13 cellular contexts compared by ENCODE assay signal in genomic region chr12:54363047-54363446, GRCh38. TPM values are rescaled to one million over a fixed set of nuclear protein-coding genes. Genes with fewer than 3 reads are reported as not detected.
DNase-seq lines count a peak whose midpoint lies in the region; ATAC-seq, FAIRE-seq and TF ChIP-seq lines count a peak whose summit lies in the region.
"Had no signal": no experiment of that assay in that cellular context is flagged by ENCODE, and none has a peak within 500 bp of the region (broad histone marks: within the 10 kb centered on the region; RNA-seq: fewer than 3 reads in every experiment).

No MANE protein-coding gene starts in this region.

- TF ChIP-seq POLR2A in K562 (conservative IDR thresholded peaks at IDR 0.05) = no peak
- no peak for TF ChIP-seq POLR2A in thyroid gland (IDR thresholded peaks at IDR 0.05)

- H3K9me3 Mint-ChIP-seq in natural killer cell treated with Interleukin-12 subunit alpha and Interleukin-12 subunit beta and Interleukin-15 and Interleukin-18, amount 100 ng/mL, for 72 hours = no peaks in the 10 kb centered on the region
- H3K9me3 Mint-ChIP-seq in natural killer cell = no peaks in the 10 kb centered on the region
- H3K9me3 Mint-ChIP-seq: HFFc6 had no signal

- peak overlapping the region; percentile 86 to 98 for H3K27ac Mint-ChIP-seq in natural killer cell treated with Interleukin-12 subunit alpha and Interleukin-12 subunit beta and Interleukin-15 and Interleukin-18, amount 100 ng/mL, for 72 hours
- no peak overlapping the region for H3K27ac Mint-ChIP-seq in natural killer cell
- H3K27ac Mint-ChIP-seq: HFFc6 had no signal

- in situ Hi-C loops in K562 (cut with MboI) = loop anchor here (10.0 kb wide), 2 partner anchors 68 to 378 kb away; partner anchors contain the start of gene HOXC10

- peaks cover 18% of the 10 kb centered on the region; the same call in 2 of the 3 replicates for H3K79me2 ChIP-seq in K562 (ENCODE audit: control insufficient read depth, insufficient read depth, low read length)

- ATAC-seq in natural killer cell treated with Interleukin-12 subunit alpha and Interleukin-12 subunit beta and Interleukin-15 and Interleukin-18, amount 100 ng/mL, for 72 hours = no peak
- ATAC-seq in natural killer cell = no peak
- no peak for ATAC-seq in K562

- TF ChIP-seq EP300 in K562 (IDR thresholded peaks at IDR 0.05; ENCODE audit: low read length) = no peak

- H3K4me3 Mint-ChIP-seq in natural killer cell treated with Interleukin-12 subunit alpha and Interleukin-12 subunit beta and Interleukin-15 and Interleukin-18, amount 100 ng/mL, for 72 hours = peak overlapping the region; percentile 96
- H3K4me3 Mint-ChIP-seq in natural killer cell = no peak overlapping the region
- H3K4me3 Mint-ChIP-seq: HFFc6 had no signal

- 78% methylated on average over 8 of the region's 8 CpGs for WGBS in K562 (ENCODE audit: insufficient coverage, low coverage, missing lambda C conversion rate)
- WGBS in thyroid gland, 2 donors = 83 to 87% methylated on average over 7 to 8 of the region's 8 CpGs

- no peak overlapping the region for H2AFZ ChIP-seq in K562 (ENCODE audit: low read depth, low read length)

- no peak for DNase-seq in natural killer cell treated with Interleukin-12 subunit alpha and Interleukin-12 subunit beta and Interleukin-15 and Interleukin-18, amount 100 ng/mL, for 72 hours (ENCODE audit: low spot score)
- DNase-seq in natural killer cell (no peak), K562 (ENCODE audit: extremely low read depth in 1 of 4, low spot score in 3 of 4) (no peak), DMS153 treated with DMSO at 0.1 percent for 48 hours (lab: John Stamatoyannopoulos, UW; ENCODE audit: unreplicated experiment) (no peak), thyroid gland (no peak)
- DNase-seq: BE2C, DMS 273 treated with DMSO at 0.1 percent for 48 hours, HFFc6, KBM-7, NCI-H1048, NCI-H146, NCI-H2227 treated with DMSO at 0.1 percent for 48 hours had no signal

- no peak for TF ChIP-seq RAD21 in K562 (CRISPR knock-in tag; conservative IDR thresholded peaks at IDR 0.05 in 1 of 2, IDR thresholded peaks at IDR 0.05 in 1 of 2)

- 0 out of 4 replicates have a peak overlapping the region, but pooled peaks of 1 of the 2 experiments have one; percentile 7 for H3K9ac ChIP-seq in K562 (ENCODE audit: insufficient read depth in 1 of 2, low read depth in 2 of 2, low read length in 2 of 2)

- no TSS peak for BruUV-seq in K562 (replicated peaks; lab: Mats Ljungman, UMichigan)

- no peaks in the 10 kb centered on the region for H3K9me1 ChIP-seq in K562 (ENCODE audit: control insufficient read depth, insufficient read depth, low read length)

- TF ChIP-seq CTCF in natural killer cell (IDR thresholded peaks at IDR 0.05) = no peak
- no peak for TF ChIP-seq CTCF in K562 (IDR thresholded peaks at IDR 0.05 in 2 of 3, conservative IDR thresholded peaks at IDR 0.05 in 1 of 3; ENCODE audit: insufficient read depth in 2 of 3, low read depth in 1 of 3, low read length in 3 of 3)
- no peak for TF ChIP-seq CTCF in thyroid gland (IDR thresholded peaks at IDR 0.05)

- H3K9me3 ChIP-seq in K562 (replicated peaks; ENCODE audit: control insufficient read depth, insufficient read depth, low read depth, low read length) (no peaks in the 10 kb centered on the region), thyroid gland (no peaks in the 10 kb centered on the region)
- H3K9me3 ChIP-seq: BE2C had no signal

- peaks cover 20 to 29% of the 10 kb centered on the region in 2 experiments for H3K4me1 ChIP-seq in K562 (replicated peaks in 1 of 2; ENCODE audit: control insufficient read depth in 2 of 2, insufficient read depth in 2 of 2, low read length in 2 of 2)
- H3K4me1 ChIP-seq in thyroid gland = peaks cover 7 to 21% of the 10 kb centered on the region in 2 donors

- no peaks in the 10 kb centered on the region for H3K27me3 Mint-ChIP-seq in natural killer cell treated with Interleukin-12 subunit alpha and Interleukin-12 subunit beta and Interleukin-15 and Interleukin-18, amount 100 ng/mL, for 72 hours
- peaks cover 0 to 3% of the 10 kb centered on the region in 2 donors for H3K27me3 Mint-ChIP-seq in natural killer cell (ENCODE audit: low read depth in 2 of 2)

- peaks cover 38 to 41% of the 10 kb centered on the region in 2 donors for H3K4me1 Mint-ChIP-seq in natural killer cell treated with Interleukin-12 subunit alpha and Interleukin-12 subunit beta and Interleukin-15 and Interleukin-18, amount 100 ng/mL, for 72 hours (ENCODE audit: low read depth in 2 of 2)
- H3K4me1 Mint-ChIP-seq in natural killer cell = peaks cover 15 to 16% of the 10 kb centered on the region in 2 donors

- H3K36me3 ChIP-seq in K562 (ENCODE audit: control insufficient read depth, insufficient read depth, low read length) (no peaks in the 10 kb centered on the region), thyroid gland (no peaks in the 10 kb centered on the region)
- H3K36me3 ChIP-seq: BE2C had no signal

- H3K4me2 ChIP-seq in K562 (ENCODE audit: insufficient read depth, low read length) = no peak overlapping the region

- H3K36me3 Mint-ChIP-seq in natural killer cell treated with Interleukin-12 subunit alpha and Interleukin-12 subunit beta and Interleukin-15 and Interleukin-18, amount 100 ng/mL, for 72 hours = peaks cover 6% of the 10 kb centered on the region
- H3K36me3 Mint-ChIP-seq in natural killer cell = no peaks in the 10 kb centered on the region

- H3K27ac ChIP-seq in K562 (ENCODE audit: extremely low read depth, low read depth, low read length) = no peak overlapping the region
- no peak overlapping the region for H3K27ac ChIP-seq in thyroid gland

- H3K27me3 ChIP-seq in K562 (ENCODE audit: control insufficient read depth in 2 of 2, insufficient read depth in 2 of 2, low read length in 2 of 2) = no peaks in the 10 kb centered on the region
- H3K27me3 ChIP-seq in thyroid gland = no peaks in the 10 kb centered on the region
- H3K27me3 ChIP-seq: BE2C had no signal

- POLR2A ChIA-PET in K562 (lab: Yijun Ruan, JAX) = interaction anchor here (0.5 to 1.2 kb wide), 4 partner anchors 27 to 83 kb away, joined by 3 to 4 read pairs (median 3); partner anchors contain the start of gene HNRNPA1

- CTCF ChIA-PET in K562 (lab: Yijun Ruan, JAX; ENCODE audit: low intra/inter-chr PET ratio) = no interaction called here

- no peak for FAIRE-seq in K562 (lab: Jason Lieb, UNC)

- intact Hi-C loops in natural killer cell (cut with micrococcal nuclease) (no loop called here), K562 (cut with micrococcal nuclease) (loop anchor here (5.0 to 10.0 kb wide), 2 partner anchors 36 to 378 kb away; partner anchors contain the start of genes COPZ1 and HOXC10), thyroid gland (cut with DNase I) (loop anchor here (5.0 to 10.0 kb wide), 3 partner anchors 71 to 146 kb away; no protein-coding TSS in a partner anchor)

- no peak overlapping the region for H3K4me3 ChIP-seq in K562
- no peak overlapping the region for H3K4me3 ChIP-seq in thyroid gland (replicated peaks in 1 of 3)

- H4K20me1 ChIP-seq in K562 (replicated peaks; ENCODE audit: control insufficient read depth, insufficient read depth, low read length) = no peaks in the 10 kb centered on the region

RNA-seq across cellular contexts. Expression of gene GPR84, which starts 1.2 kb away (rescaled TPM):
- 10 to 100 TPM; 23.5 to 91.5 TPM for total RNA-seq in natural killer cell treated with Interleukin-12 subunit alpha and Interleukin-12 subunit beta and Interleukin-15 and Interleukin-18, amount 100 ng/mL, for 72 hours
- 1 to 10 TPM in 1 of 3 donors, under 1 TPM in 2; 0.45 to 4.9 (median 0.59) TPM for total RNA-seq in natural killer cell
- total RNA-seq in K562 (2011; cell fraction: chromatin; rRNA removed; ENCODE audit: low replicate concordance) = 0.48 and 1.8 TPM in 2 replicates
- total RNA-seq in K562 (2011; cell fraction: nucleolus; rRNA removed) = 0.13 and 0.17 TPM in 2 replicates
- 0.44 and 0.69 TPM in 2 replicates for total RNA-seq in K562 (2011; cell fraction: nucleoplasm; rRNA removed)
- 0.16 TPM in 1 of 2 replicates, not detected in the other for total RNA-seq in K562 (2014; rRNA removed)
- 0.11 TPM in 1 of 2 replicates, not detected in the other for total RNA-seq in K562 (2014; rRNA removed; fragmentation: Illumina TruSeq; extraction: Trizol)
- total RNA-seq in K562 (2015; rRNA removed; fragmentation: Illumina TruSeq; extraction: Trizol) = not detected in 2 replicates
- not detected in 2 replicates for total RNA-seq in K562 (2021)
- 0.16 TPM in 1 of 2 replicates, not detected in the other for polyA plus RNA-seq in K562 (2011; rRNA removed)
- polyA plus RNA-seq in K562 (2011; cell fraction: cytosol; rRNA removed) = not detected in 2 replicates
- 0.25 and 0.44 TPM in 2 replicates for polyA plus RNA-seq in K562 (2011; cell fraction: nucleus; rRNA removed)
- 0.07 and 0.47 TPM in 2 replicates for polyA plus RNA-seq in K562 (2012)
- 0.10 TPM in 1 of 2 replicates, not detected in the other for polyA plus RNA-seq in K562 (2014; fragmentation: Illumina TruSeq; extraction: Trizol)
- polyA plus RNA-seq in K562 (2014; fragmentation: Nextera tagmentation; extraction: Ambion mirVana) = under 1 TPM; 0.07 to 0.18 TPM
- not detected in 2 replicates for polyA plus RNA-seq in K562 (2014; rRNA removed)
- 0.12 TPM in 1 of 2 replicates, not detected in the other for polyA minus RNA-seq in K562 (2011; rRNA and poly(A)+ RNA removed)
- polyA minus RNA-seq in K562 (2011; cell fraction: cytosol; rRNA and poly(A)+ RNA removed) = not detected in 2 replicates
- polyA minus RNA-seq in K562 (2011; cell fraction: nucleus; rRNA and poly(A)+ RNA removed) = 0.22 TPM in 1 of 2 replicates, not detected in the other
- total RNA-seq in thyroid gland = under 1 TPM in 2 of 4 donors, not detected in 2; 0.39 to 0.40 TPM
- total RNA-seq: H4, HFFc6 had no signal

RNA-seq across cellular contexts. Expression of gene ZNF385A, which starts 21.5 kb away (rescaled TPM):
- total RNA-seq in natural killer cell treated with Interleukin-12 subunit alpha and Interleukin-12 subunit beta and Interleukin-15 and Interleukin-18, amount 100 ng/mL, for 72 hours = 1 to 10 TPM; 1.1 to 1.5 TPM
- total RNA-seq in natural killer cell (1 to 10 TPM; 5.4 to 9.8 (median 8.9) TPM), K562 (2014; rRNA removed) (15.9 and 17.7 TPM in 2 replicates), K562 (2014; rRNA removed; fragmentation: Illumina TruSeq; extraction: Trizol) (3.5 and 3.7 TPM in 2 replicates), K562 (2015; rRNA removed; fragmentation: Illumina TruSeq; extraction: Trizol) (5.9 and 8.7 TPM in 2 replicates), K562 (2021) (96.5 and 111 TPM in 2 replicates), thyroid gland (10 to 100 TPM; 24.2 to 38.9 (median 29.3) TPM)
- 8.1 and 25.0 TPM in 2 replicates for total RNA-seq in K562 (2011; cell fraction: chromatin; rRNA removed; ENCODE audit: low replicate concordance)
- total RNA-seq in K562 (2011; cell fraction: nucleolus; rRNA removed) = 9.7 and 11.1 TPM in 2 replicates
- total RNA-seq in K562 (2011; cell fraction: nucleoplasm; rRNA removed) = 9.7 and 11.8 TPM in 2 replicates
- polyA plus RNA-seq in K562 (2011; rRNA removed) (7.7 and 15.6 TPM in 2 replicates), K562 (2014; fragmentation: Illumina TruSeq; extraction: Trizol) (65.7 and 88.2 TPM in 2 replicates), K562 (2014; fragmentation: Nextera tagmentation; extraction: Ambion mirVana) (1 to 10 TPM; 1.0 TPM), K562 (2014; rRNA removed) (30.3 and 34.6 TPM in 2 replicates)
- 11.8 and 25.5 TPM in 2 replicates for polyA plus RNA-seq in K562 (2011; cell fraction: cytosol; rRNA removed)
- 15.0 and 32.1 TPM in 2 replicates for polyA plus RNA-seq in K562 (2011; cell fraction: nucleus; rRNA removed)
- polyA plus RNA-seq in K562 (2012) = 35.9 and 43.9 TPM in 2 replicates
- polyA minus RNA-seq in K562 (2011; rRNA and poly(A)+ RNA removed) = 4.7 and 6.3 TPM in 2 replicates
- 31.2 and 48.8 TPM in 2 replicates for polyA minus RNA-seq in K562 (2011; cell fraction: cytosol; rRNA and poly(A)+ RNA removed)
- polyA minus RNA-seq in K562 (2011; cell fraction: nucleus; rRNA and poly(A)+ RNA removed) = 6.7 and 8.1 TPM in 2 replicates

RNA-seq across cellular contexts. Expression of gene COPZ1, which starts 38.1 kb away (rescaled TPM):
- total RNA-seq in natural killer cell treated with Interleukin-12 subunit alpha and Interleukin-12 subunit beta and Interleukin-15 and Interleukin-18, amount 100 ng/mL, for 72 hours = 100 to 1,000 TPM; 111 to 158 TPM
- total RNA-seq in natural killer cell (10 to 100 TPM; 66.3 to 83.6 (median 79.7) TPM), K562 (2014; rRNA removed) (137 and 157 TPM in 2 replicates), K562 (2014; rRNA removed; fragmentation: Illumina TruSeq; extraction: Trizol) (233 and 284 TPM in 2 replicates), K562 (2015; rRNA removed; fragmentation: Illumina TruSeq; extraction: Trizol) (142 and 156 TPM in 2 replicates), K562 (2021) (187 and 192 TPM in 2 replicates), thyroid gland (100 to 1,000 TPM; 181 to 284 (median 236) TPM)
- total RNA-seq in K562 (2011; cell fraction: chromatin; rRNA removed; ENCODE audit: low replicate concordance) = 92.5 and 126 TPM in 2 replicates
- total RNA-seq in K562 (2011; cell fraction: nucleolus; rRNA removed) = 75.9 and 83.9 TPM in 2 replicates
- 128 and 170 TPM in 2 replicates for total RNA-seq in K562 (2011; cell fraction: nucleoplasm; rRNA removed)
- polyA plus RNA-seq in K562 (2011; rRNA removed) (473 and 482 TPM in 2 replicates), K562 (2014; fragmentation: Illumina TruSeq; extraction: Trizol) (277 and 293 TPM in 2 replicates), K562 (2014; fragmentation: Nextera tagmentation; extraction: Ambion mirVana) (100 to 1,000 TPM; 437 to 487 TPM), K562 (2014; rRNA removed) (177 and 232 TPM in 2 replicates)
- 231 and 446 TPM in 2 replicates for polyA plus RNA-seq in K562 (2011; cell fraction: cytosol; rRNA removed)
- polyA plus RNA-seq in K562 (2011; cell fraction: nucleus; rRNA removed) = 125 and 220 TPM in 2 replicates
- 265 and 413 TPM in 2 replicates for polyA plus RNA-seq in K562 (2012)
- polyA minus RNA-seq in K562 (2011; rRNA and poly(A)+ RNA removed) = 329 and 369 TPM in 2 replicates
- polyA minus RNA-seq in K562 (2011; cell fraction: cytosol; rRNA and poly(A)+ RNA removed) = 167 and 216 TPM in 2 replicates
- polyA minus RNA-seq in K562 (2011; cell fraction: nucleus; rRNA and poly(A)+ RNA removed) = 21.7 and 60.2 TPM in 2 replicates

RNA-seq across cellular contexts. Expression of gene ITGA5, which starts 56.0 kb away (rescaled TPM):
- total RNA-seq in natural killer cell treated with Interleukin-12 subunit alpha and Interleukin-12 subunit beta and Interleukin-15 and Interleukin-18, amount 100 ng/mL, for 72 hours = 10 to 100 TPM; 31.8 to 32.1 TPM
- total RNA-seq in natural killer cell (100 to 1,000 TPM; 177 to 232 (median 207) TPM), K562 (2014; rRNA removed) (47.4 and 59.0 TPM in 2 replicates), K562 (2014; rRNA removed; fragmentation: Illumina TruSeq; extraction: Trizol) (41.7 and 49.0 TPM in 2 replicates), K562 (2015; rRNA removed; fragmentation: Illumina TruSeq; extraction: Trizol) (33.7 and 34.5 TPM in 2 replicates), K562 (2021) (71.0 and 75.2 TPM in 2 replicates), thyroid gland (10 to 100 TPM; 40.3 to 64.5 (median 51.6) TPM)
- total RNA-seq in K562 (2011; cell fraction: chromatin; rRNA removed; ENCODE audit: low replicate concordance) = 326 and 672 TPM in 2 replicates
- total RNA-seq in K562 (2011; cell fraction: nucleolus; rRNA removed) = 425 and 592 TPM in 2 replicates
- total RNA-seq in K562 (2011; cell fraction: nucleoplasm; rRNA removed) = 368 and 393 TPM in 2 replicates
- polyA plus RNA-seq in K562 (2011; rRNA removed) (55.5 and 114 TPM in 2 replicates), K562 (2014; fragmentation: Illumina TruSeq; extraction: Trizol) (82.1 and 82.8 TPM in 2 replicates), K562 (2014; fragmentation: Nextera tagmentation; extraction: Ambion mirVana) (1 to 10 TPM; 9.1 to 9.2 TPM), K562 (2014; rRNA removed) (34.0 and 36.0 TPM in 2 replicates)
- 44.7 and 52.4 TPM in 2 replicates for polyA plus RNA-seq in K562 (2011; cell fraction: cytosol; rRNA removed)
- polyA plus RNA-seq in K562 (2011; cell fraction: nucleus; rRNA removed) = 273 and 364 TPM in 2 replicates
- polyA plus RNA-seq in K562 (2012) = 58.8 and 103 TPM in 2 replicates
- 104 and 113 TPM in 2 replicates for polyA minus RNA-seq in K562 (2011; rRNA and poly(A)+ RNA removed)
- polyA minus RNA-seq in K562 (2011; cell fraction: cytosol; rRNA and poly(A)+ RNA removed) = 72.0 and 119 TPM in 2 replicates
- 150 and 186 TPM in 2 replicates for polyA minus RNA-seq in K562 (2011; cell fraction: nucleus; rRNA and poly(A)+ RNA removed)

Comparison
In these comparisons a context has a peak if more than half of its experiments do, and no peak if none do; other contexts are left out.
1. H3K27ac Mint-ChIP-seq: peak in natural killer cell treated with Interleukin-12 subunit alpha and Interleukin-12 subunit beta and Interleukin-15 and Interleukin-18, amount 100 ng/mL, for 72 hours (2 of 2); none in natural killer cell (0 of 2).
2. RNA of gene GPR84, which starts 1.2 kb away (total RNA-seq): 23.5 to 91.5 TPM in natural killer cell treated with Interleukin-12 subunit alpha and Interleukin-12 subunit beta and Interleukin-15 and Interleukin-18, amount 100 ng/mL, for 72 hours; 0.45 to 4.9 TPM in natural killer cell, 0.39 to 0.40 TPM in thyroid gland and 0.11 to 1.8 TPM in K562; every median in the first group is over 4 times any median in the second.